Comparison of ENCODE assay signal across 32 cellular contexts in the genomic region with DNA sequence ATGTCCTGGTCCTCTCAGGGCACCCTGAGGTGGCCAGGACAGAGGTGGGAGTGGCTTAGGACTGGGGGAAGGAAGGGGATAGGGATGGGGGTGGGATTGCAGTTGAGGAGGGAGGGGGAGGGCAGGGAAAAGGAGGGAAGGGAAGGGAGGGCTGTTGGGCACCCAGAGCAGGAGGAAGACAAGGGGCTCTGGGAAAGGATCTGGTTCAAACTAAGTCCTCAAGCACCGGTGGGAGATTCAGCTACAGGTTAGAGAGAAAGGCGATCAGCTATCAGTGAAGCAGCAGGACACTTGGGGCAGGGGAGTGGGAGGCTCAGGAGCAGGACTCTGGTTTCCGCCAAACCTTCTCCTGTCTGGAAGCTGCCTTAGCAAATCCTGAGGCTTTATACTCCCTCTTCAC. TPM values are rescaled to one million over a fixed set of nuclear protein-coding genes. Genes with fewer than 3 reads are reported as not detected.
"Had no signal": no experiment of that assay in that cellular context is flagged by ENCODE, and none has a peak within 500 bp of the region (broad histone marks: within the 10 kb centered on the region; RNA-seq: fewer than 3 reads in every experiment).

No MANE protein-coding gene starts in this region.

- H3K4me1 Mint-ChIP-seq: stimulated activated effector memory CD8-positive, alpha-beta T cell treated with anti-CD3 and anti-CD28 coated beads, Interleukin-12 subunit alpha, Interleukin-12 subunit beta, amount 100 ng/mL, for 72 hours; stimulated activated memory B cell treated with anti-CD40 and anti-IgM and Interleukin-4, amounts not matched to agents 10 μg/mL and 1 μg/mL and 100 μg/mL, for 72 hours; stimulated activated naive CD8-positive, alpha-beta T cell treated with anti-CD3 and anti-CD28 coated beads, Interleukin-15, amount 100 ng/mL, for 72 hours had no signal

- H3K27me3 Mint-ChIP-seq: stimulated activated memory B cell treated with anti-CD40 and anti-IgM and Interleukin-4, amounts not matched to agents 10 μg/mL and 1 μg/mL and 100 μg/mL, for 72 hours; type B pancreatic cell had no signal

- H3K4me1 ChIP-seq: stomach, suprapubic skin, testis, tibial artery, tibial nerve, transverse colon, upper lobe of left lung, upper lobe of right lung, uterus, vagina had no signal

- H3K4me3 Mint-ChIP-seq: stimulated activated effector memory CD8-positive, alpha-beta T cell treated with anti-CD3 and anti-CD28 coated beads, Interleukin-12 subunit alpha, Interleukin-12 subunit beta, amount 100 ng/mL, for 72 hours; stimulated activated memory B cell treated with anti-CD40 and anti-IgM and Interleukin-4, amounts not matched to agents 10 μg/mL and 1 μg/mL and 100 μg/mL, for 72 hours; stimulated activated naive B cell treated with anti-CD40 and anti-IgM and Interleukin-4, amounts not matched to agents 10 μg/mL and 1 μg/mL and 100 μg/mL, for 72 hours; stimulated activated naive CD8-positive, alpha-beta T cell treated with anti-CD3 and anti-CD28 coated beads, Interleukin-15, amount 100 ng/mL, for 72 hours; stimulated activated naive CD8-positive, alpha-beta T cell treated with anti-CD3 and anti-CD28 coated beads, Interleukin-15, Interleukin-2, amounts not matched to agents 100 ng/mL and 50 ng/mL, for 24 hours; type B pancreatic cell had no signal

- H3K27me3 ChIP-seq: stomach, suprapubic skin, testis, thyroid gland, tibial artery, tibial nerve, transverse colon, upper lobe of left lung, upper lobe of right lung, uterus, vagina had no signal

- H3K9me3 Mint-ChIP-seq: stimulated activated effector memory CD8-positive, alpha-beta T cell treated with anti-CD3 and anti-CD28 coated beads, Interleukin-12 subunit alpha, Interleukin-12 subunit beta, amount 100 ng/mL, for 72 hours; stimulated activated memory B cell treated with anti-CD40 and anti-IgM and Interleukin-4, amounts not matched to agents 10 μg/mL and 1 μg/mL and 100 μg/mL, for 72 hours; stimulated activated naive B cell treated with anti-CD40 and anti-IgM and Interleukin-4, amounts not matched to agents 10 μg/mL and 1 μg/mL and 100 μg/mL, for 72 hours; stimulated activated naive CD8-positive, alpha-beta T cell treated with anti-CD3 and anti-CD28 coated beads, Interleukin-15, amount 100 ng/mL, for 72 hours; stimulated activated naive CD8-positive, alpha-beta T cell treated with anti-CD3 and anti-CD28 coated beads, Interleukin-15, Interleukin-2, amounts not matched to agents 100 ng/mL and 50 ng/mL, for 24 hours; type B pancreatic cell had no signal

- ATAC-seq: stimulated activated memory B cell treated with anti-CD40 and anti-IgM and Interleukin-4, amounts not matched to agents 10 μg/mL and 1 μg/mL and 100 μg/mL, for 72 hours; stimulated activated naive B cell treated with anti-CD40 and anti-IgM and Interleukin-4, amounts not matched to agents 10 μg/mL and 1 μg/mL and 100 μg/mL, for 72 hours; stimulated activated naive CD8-positive, alpha-beta T cell treated with anti-CD3 and anti-CD28 coated beads, Interleukin-15, Interleukin-2, amounts not matched to agents 100 U/mL and 50 U/mL, for 24 hours had no signal

- H3K4me3 ChIP-seq: stomach, suprapubic skin, testis, thoracic aorta, thyroid gland, tibial artery, tibial nerve, transverse colon, upper lobe of left lung, upper lobe of right lung, uterus, vagina had no signal

- FAIRE-seq: urothelium cell line had no signal

- H3K27ac Mint-ChIP-seq: stimulated activated effector memory CD8-positive, alpha-beta T cell treated with anti-CD3 and anti-CD28 coated beads, Interleukin-12 subunit alpha, Interleukin-12 subunit beta, amount 100 ng/mL, for 72 hours; stimulated activated memory B cell treated with anti-CD40 and anti-IgM and Interleukin-4, amounts not matched to agents 10 μg/mL and 1 μg/mL and 100 μg/mL, for 72 hours; stimulated activated naive B cell treated with anti-CD40 and anti-IgM and Interleukin-4, amounts not matched to agents 10 μg/mL and 1 μg/mL and 100 μg/mL, for 72 hours; stimulated activated naive CD8-positive, alpha-beta T cell treated with anti-CD3 and anti-CD28 coated beads, Interleukin-15, amount 100 ng/mL, for 72 hours; stimulated activated naive CD8-positive, alpha-beta T cell treated with anti-CD3 and anti-CD28 coated beads, Interleukin-15, Interleukin-2, amounts not matched to agents 100 ng/mL and 50 ng/mL, for 24 hours; type B pancreatic cell had no signal

- H3K9me3 ChIP-seq: stomach, suprapubic skin, testis, thoracic aorta, thyroid gland, tibial artery, tibial nerve, transverse colon, upper lobe of left lung, upper lobe of right lung, uterus, vagina had no signal

- H3K36me3 ChIP-seq: stomach, suprapubic skin, thoracic aorta, thyroid gland, tibial artery, tibial nerve, transverse colon, upper lobe of left lung, upper lobe of right lung, uterus, vagina had no signal

- H3K36me3 Mint-ChIP-seq: stimulated activated effector memory CD8-positive, alpha-beta T cell treated with anti-CD3 and anti-CD28 coated beads, Interleukin-12 subunit alpha, Interleukin-12 subunit beta, amount 100 ng/mL, for 72 hours; stimulated activated memory B cell treated with anti-CD40 and anti-IgM and Interleukin-4, amounts not matched to agents 10 μg/mL and 1 μg/mL and 100 μg/mL, for 72 hours; stimulated activated naive B cell treated with anti-CD40 and anti-IgM and Interleukin-4, amounts not matched to agents 10 μg/mL and 1 μg/mL and 100 μg/mL, for 72 hours; type B pancreatic cell had no signal

- DNase-seq: stimulated activated CD4-positive, alpha-beta T cell treated with anti-CD3 and anti-CD28 coated beads, Interleukin-2, amount 100 ng/mL, for 48 hours; stimulated activated CD4-positive, alpha-beta T cell treated with anti-CD3 and anti-CD28 coated beads, Interleukin-4, amount 100 ng/mL, for 1 hour; stimulated activated CD4-positive, alpha-beta T cell treated with anti-CD3 and anti-CD28 coated beads, Interleukin-4, amount 100 ng/mL, for 24 hours; stimulated activated CD4-positive, alpha-beta T cell treated with anti-CD3 and anti-CD28 coated beads, Interleukin-4, amount 100 ng/mL, for 4 hours; stimulated activated CD8-positive, alpha-beta memory T cell treated with anti-CD3 and anti-CD28 coated beads, Interleukin-4, amount 100 ng/mL, for 48 hours; stimulated activated naive B cell treated with anti-CD40 and anti-IgM and Interleukin-4, amounts not matched to agents 10 μg/mL and 1 μg/mL and 100 μg/mL, for 72 hours; stimulated activated naive CD4-positive, alpha-beta T cell; stimulated activated naive CD4-positive, alpha-beta T cell treated with Interleukin-2 at 50 U/mL for 16 hours; stimulated activated naive CD8-positive, alpha-beta T cell treated with anti-CD3 and anti-CD28 coated beads, Interleukin-15, amount 100 ng/mL, for 72 hours; stimulated activated naive CD8-positive, alpha-beta T cell treated with anti-CD3 and anti-CD28 coated beads, Interleukin-15, Interleukin-2, amounts not matched to agents 100 U/mL and 50 U/mL, for 24 hours; stomach; substantia nigra; testis; thyroid gland; tibial artery; transverse colon; trophoblast cell; upper lobe of left lung; upper lobe of right lung; uterus had no signal

- H3K27ac ChIP-seq: stomach, suprapubic skin, testis, thoracic aorta, thyroid gland, tibial artery, tibial nerve, transverse colon, upper lobe of left lung, upper lobe of right lung, uterus, vagina had no signal

RNA-seq across cellular contexts. Expression of a gene that starts 44.6 kb away (rescaled TPM):
- total RNA-seq: subcutaneous adipose tissue, temporal lobe, thoracic aorta, transverse colon, upper lobe of right lung, ureter, vagina had no signal
